23 cellular contexts compared by ENCODE assay signal in the genomic region with DNA sequence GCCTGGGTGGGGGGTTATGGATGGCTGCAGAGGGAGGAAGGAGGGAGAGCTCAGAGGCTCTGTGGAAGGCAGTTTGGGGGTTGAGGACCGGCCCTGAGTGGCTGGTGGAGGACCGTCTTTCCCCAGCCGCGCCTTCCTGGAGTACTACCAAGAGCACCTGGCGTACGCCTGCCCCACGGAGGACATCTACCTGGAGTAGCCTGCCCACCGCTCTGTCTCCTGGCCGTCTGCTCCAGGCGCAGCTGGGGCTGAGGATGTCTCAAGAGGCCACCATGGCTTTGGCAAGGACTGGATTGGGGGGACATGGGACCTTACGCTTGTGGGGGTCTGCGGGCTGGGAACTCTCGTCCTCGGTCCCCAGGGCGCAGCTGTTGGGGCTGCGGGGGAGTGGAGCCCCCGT. TPM values are rescaled to one million over a fixed set of nuclear protein-coding genes. Genes with fewer than 3 reads are reported as not detected.
"Had no signal": no experiment of that assay in that cellular context is flagged by ENCODE, and none has a peak within 500 bp of the region (broad histone marks: within the 10 kb centered on the region; RNA-seq: fewer than 3 reads in every experiment).

No MANE protein-coding gene starts in this region.

- H3K36me3 ChIP-seq: neutrophil, sigmoid colon, stomach, thoracic aorta, transverse colon had no signal

- H3K27ac ChIP-seq: dorsolateral prefrontal cortex, hepatocyte, neutrophil, sigmoid colon, skin epidermis, stomach, thoracic aorta, transverse colon had no signal

- ATAC-seq: left colon; left ventricle myocardium superior; naive thymus-derived CD4-positive, alpha-beta T cell had no signal

- H3K27ac Mint-ChIP-seq: naive thymus-derived CD4-positive, alpha-beta T cell; nephron progenitor cell had no signal

- H3K4me1 ChIP-seq: sigmoid colon had no signal

- DNase-seq: cortex of kidney; effector CD8-positive, alpha-beta T cell; foreskin melanocyte; left colon; left ventricle myocardium superior; mesendoderm; naive thymus-derived CD4-positive, alpha-beta T cell; nephron progenitor cell; stimulated activated CD4-positive, alpha-beta T cell treated with anti-CD3 and anti-CD28 coated beads, Interleukin-12 subunit alpha, Interleukin-12 subunit beta, amount 100 ng/mL, for 4 hours; stimulated activated naive CD4-positive, alpha-beta T cell; stomach; transverse colon had no signal

- H3K4me3 ChIP-seq: dorsolateral prefrontal cortex, hepatocyte, sigmoid colon, skin epidermis, stomach, thoracic aorta, transverse colon had no signal

- H3K4me3 Mint-ChIP-seq: naive thymus-derived CD4-positive, alpha-beta T cell; nephron progenitor cell had no signal

- H3K9me3 ChIP-seq: neutrophil, sigmoid colon, stomach, thoracic aorta, transverse colon had no signal

- H3K9me3 Mint-ChIP-seq: nephron progenitor cell had no signal

- H3K36me3 Mint-ChIP-seq: naive thymus-derived CD4-positive, alpha-beta T cell had no signal

RNA-seq across cellular contexts. Expression of a gene that starts 47.9 kb away (rescaled TPM):
- total RNA-seq: hepatocyte; left ventricle myocardium superior; lung microvascular endothelial cell; mononuclear cell; naive thymus-derived CD4-positive, alpha-beta T cell; osteocyte; pulmonary artery endothelial cell; sigmoid colon; stomach; thoracic aorta; transverse colon; urinary bladder had no signal
